9 cellular contexts compared by ENCODE assay signal in genomic region chr10:29408847-29409240, GRCh38.
DNase-seq lines count a peak whose midpoint lies in the region; ATAC-seq, FAIRE-seq and TF ChIP-seq lines count a peak whose summit lies in the region.
"Had no signal": no experiment of that assay in that cellular context is flagged by ENCODE, and none has a peak within 500 bp of the region (broad histone marks: within the 10 kb centered on the region; RNA-seq: fewer than 3 reads in every experiment).

No MANE protein-coding gene starts in this region.

- no peak overlapping the region for H3K27ac Mint-ChIP-seq in endodermal cell

- no peaks in the 10 kb centered on the region for H3K4me1 Mint-ChIP-seq in endodermal cell

- H3K9me3 ChIP-seq in KOPT-K1 (ENCODE audit: insufficient read depth, low read length, poor library complexity, severe bottlenecking), result peaks cover 15% of the 10 kb centered on the region
- peaks cover 38% of the 10 kb centered on the region for H3K9me3 ChIP-seq in endodermal cell (ENCODE audit: control insufficient read depth, low read length)
- H3K9me3 ChIP-seq in small intestine (ENCODE audit: control insufficient read depth, low read depth), result no peaks in the 10 kb centered on the region

- H3K9ac ChIP-seq in endodermal cell (ENCODE audit: extremely low read depth, low read length, poor library complexity, severe bottlenecking), result no peak overlapping the region

- H3K9me3 Mint-ChIP-seq in endodermal cell, result peaks cover 55% of the 10 kb centered on the region

- no peak for TF ChIP-seq CTCF in endodermal cell (conservative IDR thresholded peaks at IDR 0.05)

- no peak overlapping the region for H3K4me3 Mint-ChIP-seq in endodermal cell

- H3K4me3 ChIP-seq in endodermal cell (ENCODE audit: low read length) (peak overlapping the region; percentile 88), small intestine (ENCODE audit: low read depth in 1 of 2, low read length in 2 of 2) (peak overlapping the region; percentile 58 to 62)

- H3K36me3 ChIP-seq in KOPT-K1 (ENCODE audit: insufficient read depth, low read length) (no peaks in the 10 kb centered on the region), endodermal cell (ENCODE audit: control insufficient read depth, insufficient read depth, low read length) (no peaks in the 10 kb centered on the region), small intestine (ENCODE audit: control insufficient read depth in 2 of 2, insufficient read depth in 2 of 2, low read length in 2 of 2) (no peaks in the 10 kb centered on the region)

- H3K4me1 ChIP-seq in endodermal cell (ENCODE audit: control insufficient read depth, insufficient read depth, low read length) (no peaks in the 10 kb centered on the region), small intestine (ENCODE audit: control insufficient read depth in 2 of 2, insufficient read depth in 1 of 2, low read depth in 1 of 2, low read length in 1 of 2) (peaks cover 0 to 4% of the 10 kb centered on the region in 2 donors)

- no peak for FAIRE-seq in small intestine (lab: Jason Lieb, UNC)
- FAIRE-seq: endometrium had no signal

- peak overlapping the region; percentile 62 for H3K27ac ChIP-seq in KOPT-K1 (ENCODE audit: low read depth, low read length, poor library complexity, severe bottlenecking)
- H3K27ac ChIP-seq in endodermal cell (ENCODE audit: low read depth, low read length), result no peak overlapping the region
- H3K27ac ChIP-seq in small intestine (ENCODE audit: low read depth in 1 of 2, low read length in 1 of 2), result peak overlapping the region; percentile 82 to 95

- 83 to 89% methylated on average over 2 of the region's 2 CpGs for WGBS in endodermal cell (ENCODE audit: insufficient coverage in 1 of 2, insufficient read length in 1 of 2), 2 experiments
- WGBS in small intestine, 3 donors, result 32 to 46% (median 43%) methylated on average over 2 of the region's 2 CpGs

- H3K27me3 ChIP-seq in endodermal cell (ENCODE audit: control insufficient read depth, insufficient read depth, low read length, poor library complexity, severe bottlenecking) (no peaks in the 10 kb centered on the region), small intestine (ENCODE audit: control insufficient read depth in 2 of 2, insufficient read depth in 2 of 2, low read length in 2 of 2) (no peaks in the 10 kb centered on the region)

- peaks cover 5% of the 10 kb centered on the region for H3K36me3 Mint-ChIP-seq in endodermal cell (ENCODE audit: low read depth)

- ATAC-seq in GM19025 (IDR thresholded peaks at IDR 0.05; ENCODE audit: low read depth, unreplicated experiment) (peak; percentile 7), HG03439 (IDR thresholded peaks at IDR 0.05; ENCODE audit: unreplicated experiment) (no peak)

- DNase-seq in endodermal cell (no peak), small intestine (no peak), activated gamma-delta T cell (lab: John Stamatoyannopoulos, UW) (no peak), NCI-H82 treated with DMSO at 0.1 percent for 48 hours (lab: John Stamatoyannopoulos, UW; ENCODE audit: unreplicated experiment) (no peak), NCI-H1694 (lab: John Stamatoyannopoulos, UW) (no peak)

- H3K27me3 Mint-ChIP-seq in endodermal cell (ENCODE audit: insufficient read depth), result peaks cover 2% of the 10 kb centered on the region
